In the genomic region with DNA sequence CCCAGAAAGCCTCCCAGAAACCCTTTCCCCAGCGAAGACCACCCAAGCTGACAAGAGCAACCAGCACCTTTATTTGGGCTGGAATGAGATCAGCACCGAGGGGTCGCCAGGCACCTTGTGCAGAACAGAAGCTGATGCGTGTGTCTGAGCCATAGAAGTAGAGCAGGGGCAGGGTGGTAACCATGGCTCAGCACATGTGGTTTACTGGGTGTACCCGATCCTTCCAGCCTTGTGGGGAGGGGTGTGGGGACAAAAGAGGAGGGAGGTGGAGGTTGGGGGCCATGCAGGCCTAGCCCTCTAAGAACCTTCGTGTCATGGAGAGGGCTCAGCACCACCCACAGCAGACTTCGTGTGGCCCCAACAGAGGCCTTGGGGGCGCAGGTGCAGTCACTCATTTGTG, we compare ENCODE assay signal across 18 cellular contexts.
A peak's percentile ranks its signal among the peaks of the same experiment; 100 is the strongest.
DNase-seq lines count a peak whose midpoint lies in the region; ATAC-seq, FAIRE-seq and TF ChIP-seq lines count a peak whose summit lies in the region.
"Had no signal": no experiment of that assay in that cellular context is flagged by ENCODE, and none has a peak within 500 bp of the region (broad histone marks: within the 10 kb centered on the region; RNA-seq: fewer than 3 reads in every experiment).

No MANE protein-coding gene starts in this region.

- no peak overlapping the region for H3K4me3 ChIP-seq in SU-DHL-6 (ENCODE audit: insufficient read depth, low read length, poor library complexity, severe bottlenecking)
- H3K4me3 ChIP-seq: K562, PC-9 had no signal

- no peak overlapping the region for H2AFZ ChIP-seq in SU-DHL-6 (ENCODE audit: low read depth, low read length, severe bottlenecking)
- H2AFZ ChIP-seq: PC-9 had no signal

- peak overlapping the region; percentile 29 for H3K4me2 ChIP-seq in SU-DHL-6 (ENCODE audit: low read depth, low read length, poor library complexity, severe bottlenecking)
- H3K4me2 ChIP-seq: PC-9 had no signal

- no peaks in the 10 kb centered on the region for H3K36me3 Mint-ChIP-seq in stimulated activated memory B cell treated with anti-CD40 and anti-IgM and Interleukin-4, amounts not matched to agents 10 μg/mL and 1 μg/mL and 100 μg/mL, for 72 hours

- no peak overlapping the region; the same call in 1 of the 2 replicates for H3K9ac ChIP-seq in SU-DHL-6 (ENCODE audit: low read length)

- no peak for TF ChIP-seq POLR2A in GM12891 (IDR thresholded peaks at IDR 0.05; ENCODE audit: low read depth, low read length)

- H3K27ac ChIP-seq in SU-DHL-6 (ENCODE audit: low read depth, low read length), result peak overlapping the region; percentile 56

- no peaks in the 10 kb centered on the region for H3K4me1 Mint-ChIP-seq in stimulated activated memory B cell treated with anti-CD40 and anti-IgM and Interleukin-4, amounts not matched to agents 10 μg/mL and 1 μg/mL and 100 μg/mL, for 72 hours

- H3K4me3 Mint-ChIP-seq in stimulated activated memory B cell treated with anti-CD40 and anti-IgM and Interleukin-4, amounts not matched to agents 10 μg/mL and 1 μg/mL and 100 μg/mL, for 72 hours, result no peak overlapping the region
- H3K4me3 Mint-ChIP-seq: CD4-positive, alpha-beta T cell; HFFc6 had no signal

- no peaks in the 10 kb centered on the region for H4K20me1 ChIP-seq in SU-DHL-6 (ENCODE audit: low read depth, low read length)

- no peaks in the 10 kb centered on the region for H3K79me2 ChIP-seq in SU-DHL-6 (ENCODE audit: insufficient read depth, low read length)

- no peaks in the 10 kb centered on the region for H3K9me3 ChIP-seq in SU-DHL-6 (ENCODE audit: insufficient read depth, low read length)

- no peak overlapping the region for H3K27ac Mint-ChIP-seq in stimulated activated memory B cell treated with anti-CD40 and anti-IgM and Interleukin-4, amounts not matched to agents 10 μg/mL and 1 μg/mL and 100 μg/mL, for 72 hours
- H3K27ac Mint-ChIP-seq: CD4-positive, alpha-beta T cell; HFFc6 had no signal

- TF ChIP-seq CTCF in SU-DHL-6 (IDR thresholded peaks at IDR 0.05; ENCODE audit: insufficient read depth, low read length, poor library complexity, severe bottlenecking), result no peak

- H3F3A ChIP-seq in SU-DHL-6 (ENCODE audit: insufficient read depth), result peaks cover 4% of the 10 kb centered on the region; the same call in 1 of the 2 replicates

- H3K36me3 ChIP-seq in SU-DHL-6 (ENCODE audit: low read length), result no peaks in the 10 kb centered on the region

- DNase-seq in GM12891 (ENCODE audit: insufficient read length, low spot score), result no peak
- DNase-seq in germinal center (ENCODE audit: low spot score), result peak; percentile 21
- no peak for DNase-seq in hippocampal formation (lab: John Stamatoyannopoulos, UW)
- DNase-seq in NCI-H345 treated with DMSO at 0.1 percent for 48 hours (lab: John Stamatoyannopoulos, UW; ENCODE audit: unreplicated experiment), result no peak
- DNase-seq: ACHN; CD4-positive, alpha-beta T cell; DMS53; HFFc6; MV-4-11; NCI-H1417; NCI-H187 treated with DMSO at 0.1 percent for 48 hours; NCI-H510A treated with DMSO at 0.1 percent for 48 hours; NCI-H82; PC-9 had no signal

- FAIRE-seq in GM12891 (lab: Jason Lieb, UNC), result peak; percentile 69
- FAIRE-seq: K562 had no signal

- H3K27me3 ChIP-seq in SU-DHL-6 (ENCODE audit: low read length), result no peaks in the 10 kb centered on the region

- peaks cover 13% of the 10 kb centered on the region for H3K27me3 Mint-ChIP-seq in stimulated activated memory B cell treated with anti-CD40 and anti-IgM and Interleukin-4, amounts not matched to agents 10 μg/mL and 1 μg/mL and 100 μg/mL, for 72 hours
- H3K27me3 Mint-ChIP-seq: CD4-positive, alpha-beta T cell had no signal

- ATAC-seq in stimulated activated memory B cell treated with anti-CD40 and anti-IgM and Interleukin-4, amounts not matched to agents 10 μg/mL and 1 μg/mL and 100 μg/mL, for 72 hours, result peak; percentile 14
- ATAC-seq in HG03342 (IDR thresholded peaks at IDR 0.05; ENCODE audit: unreplicated experiment), result no peak
- ATAC-seq: K562 had no signal

- H3K9me2 ChIP-seq in SU-DHL-6 (replicated peaks; ENCODE audit: insufficient read depth, low read length), result no peaks in the 10 kb centered on the region

- no peaks in the 10 kb centered on the region for H3K9me3 Mint-ChIP-seq in stimulated activated memory B cell treated with anti-CD40 and anti-IgM and Interleukin-4, amounts not matched to agents 10 μg/mL and 1 μg/mL and 100 μg/mL, for 72 hours
- H3K9me3 Mint-ChIP-seq: CD4-positive, alpha-beta T cell; HFFc6 had no signal

TF ChIP-seq in GM12891, 5 proteins besides CTCF, POLR2A, EP300 and RAD21:
- TF ChIP-seq SPI1 (IDR thresholded peaks at IDR 0.05; ENCODE audit: low read depth, low read length) (no peak), POLR2AphosphoS5 (IDR thresholded peaks at IDR 0.05; ENCODE audit: low read depth, low read length) (no peak), TAF1 (IDR thresholded peaks at IDR 0.05; ENCODE audit: low read depth, low read length) (no peak), POU2F2 (IDR thresholded peaks at IDR 0.05; ENCODE audit: low read depth, low read length) (no peak), PAX5 (IDR thresholded peaks at IDR 0.05; ENCODE audit: insufficient read depth, low read length, severe bottlenecking) (no peak)
